Comparison of ENCODE assay signal across 9 cellular contexts in the genomic region with DNA sequence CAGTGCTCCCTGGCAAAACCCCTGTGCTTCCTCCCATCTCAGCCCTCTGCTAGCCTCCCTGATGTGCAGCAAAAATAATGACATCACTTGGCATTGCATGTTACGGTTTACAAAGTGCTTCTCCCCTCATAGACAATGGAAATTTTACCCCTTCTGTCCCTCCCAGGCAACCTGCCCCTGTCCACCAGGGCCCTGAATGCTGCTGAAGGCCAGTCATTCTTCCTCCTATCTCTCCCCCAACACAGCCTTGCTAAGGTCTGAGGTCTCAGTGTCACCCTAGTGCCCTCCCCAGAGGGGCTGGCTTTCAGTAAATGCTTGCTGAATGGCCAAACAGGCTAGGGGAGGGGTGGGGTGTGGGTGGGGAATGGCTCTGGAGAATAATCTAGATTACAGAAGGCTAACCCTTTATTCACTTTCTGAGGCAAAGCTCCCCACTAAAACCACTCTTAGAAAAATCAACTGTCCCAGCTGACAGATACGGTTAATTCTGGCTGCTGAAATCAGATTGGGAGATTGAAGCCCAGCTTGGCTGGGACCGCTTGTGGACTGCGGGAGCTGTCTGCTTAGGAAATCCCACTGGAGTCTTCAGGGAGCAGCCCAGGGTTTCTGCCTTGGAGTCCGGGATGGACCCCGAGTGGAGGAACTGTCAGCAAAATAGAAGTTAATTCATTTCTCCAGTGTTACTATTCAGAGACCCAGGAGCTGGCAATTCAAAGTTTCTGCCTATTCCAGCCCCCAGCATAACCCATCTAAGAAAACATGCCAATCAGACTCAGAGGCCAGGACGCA. TPM values are rescaled to one million over a fixed set of nuclear protein-coding genes. Genes with fewer than 3 reads are reported as not detected.
DNase-seq lines count a peak whose midpoint lies in the region; ATAC-seq, FAIRE-seq and TF ChIP-seq lines count a peak whose summit lies in the region.
"Had no signal": no experiment of that assay in that cellular context is flagged by ENCODE, and none has a peak within 500 bp of the region (broad histone marks: within the 10 kb centered on the region; RNA-seq: fewer than 3 reads in every experiment).

No MANE protein-coding gene starts in this region.

- no peak for FAIRE-seq in astrocyte (lab: Jason Lieb, UNC)
- no peak for FAIRE-seq in urothelium cell line (lab: Jason Lieb, UNC)

- TF ChIP-seq POLR2A in uterus (IDR thresholded peaks at IDR 0.05): no peak

- peaks cover 94% of the 10 kb centered on the region for H4K20me1 ChIP-seq in astrocyte (ENCODE audit: insufficient read depth, low read length)

- H3K36me3 ChIP-seq in astrocyte (ENCODE audit: insufficient read depth, low read length) (no peaks in the 10 kb centered on the region), uterus (no peaks in the 10 kb centered on the region)

- H3K9me3 ChIP-seq in astrocyte (ENCODE audit: insufficient read depth, low read depth, low read length): no peaks in the 10 kb centered on the region
- no peaks in the 10 kb centered on the region for H3K9me3 ChIP-seq in uterus

- H3K4me1 ChIP-seq in astrocyte (ENCODE audit: insufficient read depth, low read length) (peaks cover 24% of the 10 kb centered on the region), uterus (peaks cover 6 to 10% of the 10 kb centered on the region in 2 donors)

- DNase-seq in Right ventricle myocardium inferior (ENCODE audit: missing footprints) (no peak), cardiac septum (ENCODE audit: low spot score) (no peak), astrocyte (ENCODE audit: low read depth) (no peak), mesothelial cell of epicardium (ENCODE audit: low spot score in 2 of 2, unreplicated experiment in 2 of 2) (no peak), uterus (no peak), urothelium cell line (ENCODE audit: low spot score) (no peak), RKO (ENCODE audit: low spot score) (no peak), SK-N-DZ (ENCODE audit: low spot score) (no peak)

- H3K27me3 Mint-ChIP-seq in astrocyte (ENCODE audit: low read depth, unreplicated experiment) (no peaks in the 10 kb centered on the region), mesothelial cell of epicardium (ENCODE audit: low read depth) (no peaks in the 10 kb centered on the region)

- peaks cover 9% of the 10 kb centered on the region for H3K36me3 Mint-ChIP-seq in astrocyte (ENCODE audit: low read depth, unreplicated experiment)
- no peaks in the 10 kb centered on the region for H3K36me3 Mint-ChIP-seq in mesothelial cell of epicardium

- H3K4me3 Mint-ChIP-seq in astrocyte (ENCODE audit: unreplicated experiment) (no peak overlapping the region), mesothelial cell of epicardium (no peak overlapping the region)

- TF ChIP-seq CTCF in astrocyte (IDR thresholded peaks at IDR 0.05; ENCODE audit: insufficient read depth, low read depth, low read length) (no peak), mesothelial cell of epicardium (IDR thresholded peaks at IDR 0.05; ENCODE audit: unreplicated experiment) (no peak), uterus (IDR thresholded peaks at IDR 0.05) (no peak)

- no peak overlapping the region for H3K9ac ChIP-seq in astrocyte (ENCODE audit: low read length)

- no peaks in the 10 kb centered on the region for H3K27me3 ChIP-seq in astrocyte (ENCODE audit: insufficient read depth, low read length)
- no peaks in the 10 kb centered on the region for H3K27me3 ChIP-seq in uterus

- peaks cover 96% of the 10 kb centered on the region for H3K79me2 ChIP-seq in astrocyte (ENCODE audit: insufficient read depth, low read length)

- peak; percentile 20 for ATAC-seq in Right ventricle myocardium inferior
- ATAC-seq: left lobe of liver had no signal

- H3K4me3 ChIP-seq in astrocyte (ENCODE audit: insufficient read depth, low read depth, low read length) (no peak overlapping the region), uterus (no peak overlapping the region)

- no peak overlapping the region for H2AFZ ChIP-seq in astrocyte (ENCODE audit: low read depth, low read length)

- H3K9me3 Mint-ChIP-seq in astrocyte (ENCODE audit: unreplicated experiment): peaks cover 1% of the 10 kb centered on the region
- no peaks in the 10 kb centered on the region for H3K9me3 Mint-ChIP-seq in mesothelial cell of epicardium

- intact Hi-C loops in Right ventricle myocardium inferior (cut with DNase I): no loop called here
- intact Hi-C loops in cardiac septum (cut with DNase I): loop anchor here (10.0 kb wide), 1 partner anchor 93 kb away; no protein-coding TSS in a partner anchor
- intact Hi-C loops in uterus (cut with DNase I; ENCODE audit: low total_unique reads): no loop called here

- H3K4me2 ChIP-seq in astrocyte (ENCODE audit: low read length): no peak overlapping the region

- peaks cover 54% of the 10 kb centered on the region for H3K4me1 Mint-ChIP-seq in astrocyte (ENCODE audit: low read depth, unreplicated experiment)
- H3K4me1 Mint-ChIP-seq in mesothelial cell of epicardium: peaks cover 47% of the 10 kb centered on the region

- H3K27ac ChIP-seq in astrocyte (ENCODE audit: low read depth, low read length): no peak overlapping the region
- peak overlapping the region; percentile 33 to 50 for H3K27ac ChIP-seq in uterus

- H3K27ac Mint-ChIP-seq in astrocyte (ENCODE audit: unreplicated experiment) (peak overlapping the region; percentile 55), mesothelial cell of epicardium (peak overlapping the region; percentile 69)

RNA-seq across cellular contexts. Expression of a gene that starts 22.9 kb away (rescaled TPM):
- 134 TPM for total RNA-seq in Right ventricle myocardium inferior
- total RNA-seq in cardiac septum: 180 TPM
- total RNA-seq in astrocyte: 121 and 138 TPM in 2 replicates
- total RNA-seq in mesothelial cell of epicardium: 179 to 188 TPM (median 183 TPM) in 3 replicates
- total RNA-seq in uterus: 100 to 1,000 TPM in 3 of 4 donors, 10 to 100 TPM in 1; 32.1 to 117 (median 105) TPM
- polyA plus RNA-seq in SK-N-DZ (2014; cell fraction: cytosol; rRNA removed): 160 and 194 TPM in 2 replicates
- polyA plus RNA-seq in SK-N-DZ (2014; cell fraction: nucleus; rRNA removed): 68.4 and 81.7 TPM in 2 replicates
